ENCODE assay signal across 8 cellular contexts in the genomic region with DNA sequence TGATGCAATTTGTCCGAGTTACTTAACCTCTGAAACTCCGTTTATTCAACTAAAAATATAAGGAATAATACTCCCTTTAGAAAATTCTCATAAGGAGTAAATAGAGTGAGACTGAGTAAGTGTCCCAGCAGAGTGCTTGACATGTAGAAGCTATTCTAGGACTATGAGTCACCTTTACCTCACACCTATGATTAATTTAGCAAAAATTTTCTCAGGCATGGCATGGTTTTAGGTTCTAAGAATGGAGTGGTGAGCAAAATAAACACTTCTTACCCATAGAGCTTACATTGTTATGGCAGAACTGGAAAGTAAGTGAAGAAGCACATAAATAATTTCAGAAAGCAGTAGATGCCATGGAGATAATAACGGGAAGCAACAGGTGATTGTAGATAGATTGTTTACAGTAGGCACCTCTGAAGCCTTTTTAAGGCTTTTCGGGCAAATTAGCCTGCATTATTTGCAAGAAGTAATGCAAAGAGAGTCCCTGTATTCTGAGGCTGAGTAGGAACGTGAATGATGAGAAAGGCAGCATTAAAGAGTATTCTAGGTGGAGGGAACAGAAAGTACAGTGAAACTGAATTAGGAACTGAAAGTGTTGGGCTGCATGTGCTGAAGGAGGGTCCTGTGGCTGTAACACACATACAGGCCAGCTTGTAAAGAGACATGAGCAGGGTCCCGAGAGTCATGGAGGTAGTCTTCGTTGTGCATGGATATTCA.
A peak's percentile ranks its signal among the peaks of the same experiment; 100 is the strongest.
DNase-seq lines count a peak whose midpoint lies in the region; ATAC-seq, FAIRE-seq and TF ChIP-seq lines count a peak whose summit lies in the region.

No MANE protein-coding gene starts in this region.

- FAIRE-seq in D721Med (lab: Jason Lieb, UNC) = no peak

- peaks cover 0 to 1% (median 0%) of the 10 kb centered on the region in 11 donors for H3K9me3 Mint-ChIP-seq in naive thymus-derived CD4-positive, alpha-beta T cell
- H3K9me3 Mint-ChIP-seq in activated CD4-positive, alpha-beta memory T cell treated with anti-CD3 and anti-CD28 coated beads for 36 hours = no peaks in the 10 kb centered on the region

- intact Hi-C loops in left ventricle myocardium superior (cut with micrococcal nuclease) (no loop called here), cardiac septum (cut with DNase I) (loop anchor here (10.0 kb wide), 1 partner anchor 238 kb away; no protein-coding TSS in a partner anchor)
- intact Hi-C loops in naive thymus-derived CD4-positive, alpha-beta T cell (cut with micrococcal nuclease) = no loop called here
- intact Hi-C loops in activated CD4-positive, alpha-beta memory T cell treated with anti-CD3 and anti-CD28 coated beads for 36 hours (cut with micrococcal nuclease) = no loop called here

- no peaks in the 10 kb centered on the region for H3K4me1 ChIP-seq in naive thymus-derived CD4-positive, alpha-beta T cell (ENCODE audit: control insufficient read depth in 2 of 2, insufficient read depth in 2 of 2, low read length in 2 of 2)

- H3K27ac Mint-ChIP-seq in naive thymus-derived CD4-positive, alpha-beta T cell = no peak overlapping the region
- no peak overlapping the region for H3K27ac Mint-ChIP-seq in activated CD4-positive, alpha-beta memory T cell treated with anti-CD3 and anti-CD28 coated beads for 36 hours

- H3K36me3 ChIP-seq in naive thymus-derived CD4-positive, alpha-beta T cell (ENCODE audit: control insufficient read depth in 2 of 3, insufficient read depth in 3 of 3, low read length in 3 of 3) = no peaks in the 10 kb centered on the region

- CTCF ChIA-PET in naive thymus-derived CD4-positive, alpha-beta T cell (lab: Charles Lee) = no interaction called here
- CTCF ChIA-PET in activated CD4-positive, alpha-beta memory T cell treated with anti-CD3 and anti-CD28 coated beads for 36 hours (lab: Charles Lee) = no interaction called here

- H3K27me3 ChIP-seq in naive thymus-derived CD4-positive, alpha-beta T cell (ENCODE audit: control insufficient read depth in 2 of 2, insufficient read depth in 2 of 2, low read length in 2 of 2) = no peaks in the 10 kb centered on the region

- H3K27me3 Mint-ChIP-seq in naive thymus-derived CD4-positive, alpha-beta T cell = no peaks in the 10 kb centered on the region
- H3K27me3 Mint-ChIP-seq in activated CD4-positive, alpha-beta memory T cell treated with anti-CD3 and anti-CD28 coated beads for 36 hours = no peaks in the 10 kb centered on the region

- no peak for DNase-seq in left ventricle myocardium superior
- DNase-seq in cardiac septum (ENCODE audit: low spot score) = no peak
- peak; percentile 94 for DNase-seq in NCI-H510A treated with DMSO at 0.1 percent for 48 hours (lab: John Stamatoyannopoulos, UW)
- DNase-seq in fibroblast of peridontal ligament (ENCODE audit: extremely low read depth) = peak; percentile 62
- no peak for DNase-seq in D721Med (ENCODE audit: insufficient read length, low spot score)
- no peak for DNase-seq in naive thymus-derived CD4-positive, alpha-beta T cell
- no peak for DNase-seq in activated CD4-positive, alpha-beta memory T cell treated with anti-CD3 and anti-CD28 coated beads for 36 hours

- H3K36me3 Mint-ChIP-seq in naive thymus-derived CD4-positive, alpha-beta T cell = peaks cover 0 to 33% (median 19%) of the 10 kb centered on the region in 5 donors
- H3K36me3 Mint-ChIP-seq in activated CD4-positive, alpha-beta memory T cell treated with anti-CD3 and anti-CD28 coated beads for 36 hours = peaks cover 7% of the 10 kb centered on the region

- peaks cover 0 to 7% (median 0%) of the 10 kb centered on the region in 7 donors for H3K4me1 Mint-ChIP-seq in naive thymus-derived CD4-positive, alpha-beta T cell
- H3K4me1 Mint-ChIP-seq in activated CD4-positive, alpha-beta memory T cell treated with anti-CD3 and anti-CD28 coated beads for 36 hours (ENCODE audit: low read depth) = peaks cover 9% of the 10 kb centered on the region

- POLR2A ChIA-PET in naive thymus-derived CD4-positive, alpha-beta T cell (lab: Charles Lee) = no interaction called here
- POLR2A ChIA-PET in activated CD4-positive, alpha-beta memory T cell treated with anti-CD3 and anti-CD28 coated beads for 36 hours (lab: Charles Lee) = interaction anchor here (1.4 kb wide), 1 partner anchor 403 kb away, joined by 3 read pairs; a partner anchor contains a TSS

- no peak for TF ChIP-seq CTCF in D721Med (IDR thresholded peaks at IDR 0.05; ENCODE audit: insufficient read depth, missing control alignments)

- H3K9me3 ChIP-seq in naive thymus-derived CD4-positive, alpha-beta T cell (ENCODE audit: control insufficient read depth in 2 of 3, low read length in 3 of 3) = no peaks in the 10 kb centered on the region

- H3K27ac ChIP-seq in naive thymus-derived CD4-positive, alpha-beta T cell (ENCODE audit: low read depth, low read length) = no peak overlapping the region

- H3K4me3 Mint-ChIP-seq in naive thymus-derived CD4-positive, alpha-beta T cell = no peak overlapping the region
- no peak overlapping the region for H3K4me3 Mint-ChIP-seq in activated CD4-positive, alpha-beta memory T cell treated with anti-CD3 and anti-CD28 coated beads for 36 hours

- no peak overlapping the region for H3K4me3 ChIP-seq in naive thymus-derived CD4-positive, alpha-beta T cell (ENCODE audit: low read length)

- ATAC-seq in left ventricle myocardium superior (peak; percentile 73), HG02870 (IDR thresholded peaks at IDR 0.05; ENCODE audit: unreplicated experiment) (peak; percentile 98)
- ATAC-seq in naive thymus-derived CD4-positive, alpha-beta T cell = no peak

Comparison
In these comparisons a context has a peak if more than half of its experiments do, and no peak if none do; other contexts are left out.
1. DNase-seq: peak in NCI-H510A treated with DMSO at 0.1 percent for 48 hours (single experiment) and fibroblast of peridontal ligament (single experiment); none in left ventricle myocardium superior (single experiment), cardiac septum (single experiment), D721Med (single experiment), naive thymus-derived CD4-positive, alpha-beta T cell (0 of 9) and activated CD4-positive, alpha-beta memory T cell treated with anti-CD3 and anti-CD28 coated beads for 36 hours (single experiment).